20 cellular contexts compared by ENCODE assay signal in genomic region chr1:117038236-117038635, GRCh38. TPM values are rescaled to one million over a fixed set of nuclear protein-coding genes. Genes with fewer than 3 reads are reported as not detected.
A peak's percentile ranks its signal among the peaks of the same experiment; 100 is the strongest.
DNase-seq lines count a peak whose midpoint lies in the region; ATAC-seq and TF ChIP-seq lines count a peak whose summit lies in the region.
"Had no signal": no experiment of that assay in that cellular context is flagged by ENCODE, and none has a peak within 500 bp of the region (broad histone marks: within the 10 kb centered on the region; RNA-seq: fewer than 3 reads in every experiment).

No MANE protein-coding gene starts in this region.

- intact Hi-C loops in esophagus muscularis mucosa (cut with DNase I): no loop called here

- WGBS in SK-N-SH (ENCODE audit: low lambda C conversion rate): 38% methylated on average over 6 of the region's 6 CpGs
- WGBS in esophagus muscularis mucosa: 86% methylated on average over 6 of the region's 6 CpGs

- H3K79me2 ChIP-seq in SK-N-SH (ENCODE audit: insufficient read depth): no peaks in the 10 kb centered on the region

- TF ChIP-seq CTCF in SK-N-SH (IDR thresholded peaks at IDR 0.05) (no peak), esophagus muscularis mucosa (IDR thresholded peaks at IDR 0.05) (no peak), GM10248 (IDR thresholded peaks at IDR 0.05; ENCODE audit: control extremely low read depth, extremely low read depth, low read depth, missing control alignments) (no peak)

- TF ChIP-seq EP300 in SK-N-SH (IDR thresholded peaks at IDR 0.05; ENCODE audit: borderline replicate concordance in 1 of 2, low read depth in 1 of 2, low read length in 1 of 2) (no peak), esophagus muscularis mucosa (IDR thresholded peaks at IDR 0.05) (no peak)

- TF ChIP-seq RAD21 in SK-N-SH (IDR thresholded peaks at IDR 0.05; ENCODE audit: low read length): no peak

- CTCF ChIA-PET in SK-N-SH (lab: Yijun Ruan, JAX) (interaction anchor here (0.6 to 1.7 kb wide), 5 partner anchors 18 to 301 kb away, joined by 3 to 7 read pairs (median 3); no protein-coding TSS in a partner anchor), GM10248 (lab: Yijun Ruan, JAX) (interaction anchor here (0.8 to 1.7 kb wide), 4 partner anchors 10 to 301 kb away, joined by 3 to 5 read pairs (median 4); no protein-coding TSS in a partner anchor)

- no peak overlapping the region for H3K4me3 ChIP-seq in SK-N-SH (ENCODE audit: low read depth in 2 of 2, low read length in 1 of 2)
- H3K4me3 ChIP-seq in esophagus muscularis mucosa: no peak overlapping the region
- H3K4me3 ChIP-seq: BLaER1 had no signal

- H3K27me3 ChIP-seq in SK-N-SH (ENCODE audit: insufficient read depth) (no peaks in the 10 kb centered on the region), esophagus muscularis mucosa (no peaks in the 10 kb centered on the region)
- H3K27me3 ChIP-seq: BLaER1 had no signal

- H2AFZ ChIP-seq in SK-N-SH (ENCODE audit: low read depth): no peak overlapping the region

- POLR2A ChIA-PET in SK-N-SH (lab: Yijun Ruan, JAX) (no interaction called here), GM10248 (lab: Yijun Ruan, JAX) (no interaction called here)

- no peak overlapping the region for H3K9ac ChIP-seq in SK-N-SH
- H3K9ac ChIP-seq: BLaER1 had no signal

- H3K9me3 ChIP-seq in SK-N-SH (no peaks in the 10 kb centered on the region), esophagus muscularis mucosa (no peaks in the 10 kb centered on the region)
- H3K9me3 ChIP-seq: BE2C, BLaER1 had no signal

- H3K9me2 ChIP-seq in SK-N-SH: no peaks in the 10 kb centered on the region

- ATAC-seq in SK-N-SH treated with all-trans-retinoic acid at 6 μM for 48 hours (no peak), GM19035 (IDR thresholded peaks at IDR 0.05; ENCODE audit: unreplicated experiment) (no peak)

- no peak overlapping the region for H3K4me2 ChIP-seq in SK-N-SH
- H3K4me2 ChIP-seq: BLaER1 had no signal

- H3K27ac ChIP-seq in SK-N-SH (ENCODE audit: low read depth in 2 of 2, low read length in 1 of 2) (peak overlapping the region in 1 of 2 experiments; percentile 72; a peak in 2 of 4 replicates), esophagus muscularis mucosa (replicated peaks in 1 of 4) (no peak overlapping the region)
- H3K27ac ChIP-seq: BLaER1 had no signal

- TF ChIP-seq POLR2A in esophagus muscularis mucosa (IDR thresholded peaks at IDR 0.05; ENCODE audit: low read depth): no peak

- DNase-seq in SK-N-SH: peak; percentile 37
- DNase-seq in esophagus muscularis mucosa (ENCODE audit: extremely low spot score): peak; percentile 86
- DNase-seq in GM10248 (ENCODE audit: extremely low spot score): no peak
- DNase-seq: 8988T; ACHN; BE2C; C1 segment of cervical spinal cord; CD4-positive, alpha-beta memory T cell; CD4-positive, CD25-positive, alpha-beta regulatory T cell; CD8-positive, alpha-beta memory T cell; COR-L47; DMS153; DMS53; DMS79; DND-41; EL; GDM1 had no signal

- H3K4me1 ChIP-seq in SK-N-SH (ENCODE audit: control insufficient read depth in 1 of 2, insufficient read depth in 2 of 2, low read depth in 1 of 2, low read length in 1 of 2): peaks cover 0 to 23% of the 10 kb centered on the region in 2 experiments; a peak in 2 of 4 replicates
- H3K4me1 ChIP-seq in esophagus muscularis mucosa: no peaks in the 10 kb centered on the region
- H3K4me1 ChIP-seq: BE2C had no signal

- no peaks in the 10 kb centered on the region for H4K20me1 ChIP-seq in SK-N-SH (ENCODE audit: insufficient read depth)
- H4K20me1 ChIP-seq: BLaER1 had no signal

- H3K36me3 ChIP-seq in SK-N-SH (replicated peaks in 1 of 2; ENCODE audit: control insufficient read depth in 1 of 2, insufficient read depth in 2 of 2, low read length in 1 of 2): no peaks in the 10 kb centered on the region
- no peaks in the 10 kb centered on the region for H3K36me3 ChIP-seq in esophagus muscularis mucosa
- H3K36me3 ChIP-seq: BE2C, BLaER1 had no signal

- no peaks in the 10 kb centered on the region for H3F3A ChIP-seq in SK-N-SH (replicated peaks; ENCODE audit: insufficient read depth)

TF ChIP-seq in SK-N-SH, 30 proteins besides CTCF, POLR2A, EP300 and RAD21:
- no peak for TF ChIP-seq NFIC (IDR thresholded peaks at IDR 0.05; ENCODE audit: borderline replicate concordance)
- peak; percentile 6; the same call in 1 of the 2 replicates for TF ChIP-seq MXI1 (IDR thresholded peaks at IDR 0.05; ENCODE audit: low read depth, low read length)

TF ChIP-seq in SK-N-SH treated with all-trans-retinoic acid at 6 μM for 48 hours, 23 proteins besides CTCF, POLR2A, EP300 and RAD21 (continues in another document):
- TF ChIP-seq PATZ1 (CRISPR knock-in tag; IDR thresholded peaks at IDR 0.05; ENCODE audit: borderline replicate concordance): no peak
- TF ChIP-seq ZNF70 (CRISPR knock-in tag; IDR thresholded peaks at IDR 0.05): no peak
- no peak for TF ChIP-seq ARNTL (CRISPR knock-in tag; IDR thresholded peaks at IDR 0.05; ENCODE audit: borderline replicate concordance, low read depth)
- TF ChIP-seq TSHZ2 (CRISPR knock-in tag; IDR thresholded peaks at IDR 0.05): no peak
- TF ChIP-seq TCF4 (CRISPR knock-in tag; IDR thresholded peaks at IDR 0.05; ENCODE audit: borderline replicate concordance): no peak
- TF ChIP-seq ZNF8 (CRISPR knock-in tag; IDR thresholded peaks at IDR 0.05): no peak
- no peak for TF ChIP-seq CSDC2 (CRISPR knock-in tag; IDR thresholded peaks at IDR 0.05)
- TF ChIP-seq OSR1 (CRISPR knock-in tag; IDR thresholded peaks at IDR 0.05): no peak
- TF ChIP-seq ZFP30 (CRISPR knock-in tag; IDR thresholded peaks at IDR 0.05): no peak
- TF ChIP-seq ESRRG (CRISPR knock-in tag; IDR thresholded peaks at IDR 0.05): no peak
- no peak for TF ChIP-seq CREB5 (CRISPR knock-in tag; IDR thresholded peaks at IDR 0.05; ENCODE audit: low read depth)
- no peak for TF ChIP-seq TOX (CRISPR knock-in tag; IDR thresholded peaks at IDR 0.05; ENCODE audit: borderline replicate concordance)
- no peak for TF ChIP-seq ZNF565 (CRISPR knock-in tag; conservative IDR thresholded peaks at IDR 0.05; ENCODE audit: low read depth)

RNA-seq across cellular contexts. Expression of gene TTF2, which starts 21.9 kb away (rescaled TPM):
- polyA plus RNA-seq in SK-N-SH (2012; rRNA removed): 10.8 and 12.2 TPM in 2 replicates
- polyA plus RNA-seq in SK-N-SH (2012; cell fraction: cytosol; rRNA removed): 8.0 and 10.5 TPM in 2 replicates
- polyA plus RNA-seq in SK-N-SH (2012; cell fraction: nucleus; rRNA removed): 27.1 and 37.0 TPM in 2 replicates
- total RNA-seq in esophagus muscularis mucosa: 10 to 100 TPM in 2 of 4 donors, 1 to 10 TPM in 2; 6.6 to 12.8 (median 9.0) TPM

RNA-seq across cellular contexts. Expression of gene CD101, which starts 36.7 kb away (rescaled TPM):
- polyA plus RNA-seq in SK-N-SH (2012; rRNA removed): 0.08 and 0.16 TPM in 2 replicates
- 0.06 and 0.09 TPM in 2 replicates for polyA plus RNA-seq in SK-N-SH (2012; cell fraction: cytosol; rRNA removed)
- polyA plus RNA-seq in SK-N-SH (2012; cell fraction: nucleus; rRNA removed): 0.15 and 0.57 TPM in 2 replicates
- 1 to 10 TPM in 2 of 4 donors, under 1 TPM in 2; 0.26 to 1.5 (median 0.87) TPM for total RNA-seq in esophagus muscularis mucosa
